In the genomic region with DNA sequence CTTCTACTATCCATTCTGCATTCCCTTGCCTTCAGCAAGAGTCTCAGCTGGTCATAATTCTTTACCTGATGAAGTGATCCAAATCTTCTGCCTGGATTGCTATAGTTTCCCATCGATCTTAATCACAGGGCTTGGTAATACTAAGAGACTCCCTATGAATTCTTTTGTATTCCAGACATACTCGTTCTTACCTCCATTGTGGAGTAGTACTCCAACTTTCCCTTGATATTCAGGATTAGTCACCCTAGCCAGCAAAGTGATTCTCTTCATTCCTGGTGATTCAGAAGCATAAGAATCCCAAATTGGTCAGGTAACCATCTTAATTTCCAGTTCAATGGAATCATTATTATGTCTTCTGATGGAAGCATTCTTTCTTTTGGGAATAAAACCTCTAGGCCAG, we compare ENCODE assay signal across 1 cellular context.
TF ChIP-seq lines count a peak whose summit lies in the region.

No MANE protein-coding gene starts in this region.

TF ChIP-seq in HepG2, 621 proteins besides CTCF, POLR2A, EP300 and RAD21 (continued from another document):
- TF ChIP-seq, protein P1, sequence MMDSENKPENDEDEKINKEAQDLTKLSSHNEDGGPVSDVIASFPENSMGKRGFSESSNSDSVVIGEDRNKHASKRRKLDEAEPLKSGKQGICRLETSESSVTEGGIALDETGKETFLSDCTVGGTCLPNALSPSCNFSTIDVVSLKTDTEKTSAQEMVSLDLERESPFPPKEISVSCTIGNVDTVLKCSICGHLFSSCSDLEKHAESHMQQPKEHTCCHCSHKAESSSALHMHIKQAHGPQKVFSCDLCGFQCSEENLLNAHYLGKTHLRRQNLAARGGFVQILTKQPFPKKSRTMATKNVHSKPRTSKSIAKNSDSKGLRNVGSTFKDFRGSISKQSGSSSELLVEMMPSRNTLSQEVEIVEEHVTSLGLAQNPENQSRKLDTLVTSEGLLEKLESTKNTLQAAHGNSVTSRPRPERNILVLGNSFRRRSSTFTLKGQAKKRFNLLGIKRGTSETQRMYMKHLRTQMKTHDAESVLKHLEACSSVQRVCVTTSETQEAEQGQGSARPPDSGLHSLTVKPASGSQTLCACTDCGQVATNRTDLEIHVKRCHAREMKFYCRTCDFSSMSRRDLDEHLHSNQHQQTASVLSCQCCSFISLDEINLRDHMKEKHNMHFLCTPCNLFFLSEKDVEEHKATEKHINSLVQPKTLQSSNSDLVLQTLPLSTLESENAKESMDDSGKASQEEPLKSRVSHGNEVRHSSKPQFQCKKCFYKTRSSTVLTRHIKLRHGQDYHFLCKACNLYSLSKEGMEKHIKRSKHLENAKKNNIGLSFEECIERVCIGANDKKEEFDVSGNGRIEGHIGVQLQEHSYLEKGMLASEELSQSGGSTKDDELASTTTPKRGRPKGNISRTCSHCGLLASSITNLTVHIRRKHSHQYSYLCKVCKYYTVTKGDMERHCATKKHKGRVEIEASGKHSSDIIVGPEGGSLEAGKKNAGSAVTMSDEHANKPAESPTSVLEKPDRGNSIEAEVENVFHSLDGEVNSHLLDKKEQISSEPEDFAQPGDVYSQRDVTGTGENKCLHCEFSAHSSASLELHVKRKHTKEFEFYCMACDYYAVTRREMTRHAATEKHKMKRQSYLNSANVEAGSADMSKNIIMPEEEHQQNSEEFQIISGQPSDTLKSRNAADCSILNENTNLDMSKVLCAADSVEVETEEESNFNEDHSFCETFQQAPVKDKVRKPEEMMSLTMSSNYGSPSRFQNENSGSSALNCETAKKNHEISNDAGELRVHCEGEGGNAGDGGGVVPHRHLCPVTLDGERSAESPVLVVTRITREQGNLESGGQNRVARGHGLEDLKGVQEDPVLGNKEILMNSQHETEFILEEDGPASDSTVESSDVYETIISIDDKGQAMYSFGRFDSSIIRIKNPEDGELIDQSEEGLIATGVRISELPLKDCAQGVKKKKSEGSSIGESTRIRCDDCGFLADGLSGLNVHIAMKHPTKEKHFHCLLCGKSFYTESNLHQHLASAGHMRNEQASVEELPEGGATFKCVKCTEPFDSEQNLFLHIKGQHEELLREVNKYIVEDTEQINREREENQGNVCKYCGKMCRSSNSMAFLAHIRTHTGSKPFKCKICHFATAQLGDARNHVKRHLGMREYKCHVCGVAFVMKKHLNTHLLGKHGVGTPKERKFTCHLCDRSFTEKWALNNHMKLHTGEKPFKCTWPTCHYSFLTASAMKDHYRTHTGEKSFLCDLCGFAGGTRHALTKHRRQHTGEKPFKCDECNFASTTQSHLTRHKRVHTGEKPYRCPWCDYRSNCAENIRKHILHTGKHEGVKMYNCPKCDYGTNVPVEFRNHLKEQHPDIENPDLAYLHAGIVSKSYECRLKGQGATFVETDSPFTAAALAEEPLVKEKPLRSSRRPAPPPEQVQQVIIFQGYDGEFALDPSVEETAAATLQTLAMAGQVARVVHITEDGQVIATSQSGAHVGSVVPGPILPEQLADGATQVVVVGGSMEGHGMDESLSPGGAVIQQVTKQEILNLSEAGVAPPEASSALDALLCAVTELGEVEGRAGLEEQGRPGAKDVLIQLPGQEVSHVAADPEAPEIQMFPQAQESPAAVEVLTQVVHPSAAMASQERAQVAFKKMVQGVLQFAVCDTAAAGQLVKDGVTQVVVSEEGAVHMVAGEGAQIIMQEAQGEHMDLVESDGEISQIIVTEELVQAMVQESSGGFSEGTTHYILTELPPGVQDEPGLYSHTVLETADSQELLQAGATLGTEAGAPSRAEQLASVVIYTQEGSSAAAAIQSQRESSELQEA (CRISPR knock-in tag; IDR thresholded peaks at IDR 0.05; ENCODE audit: not compliant biosample characterization): no peak
- TF ChIP-seq, protein P2, sequence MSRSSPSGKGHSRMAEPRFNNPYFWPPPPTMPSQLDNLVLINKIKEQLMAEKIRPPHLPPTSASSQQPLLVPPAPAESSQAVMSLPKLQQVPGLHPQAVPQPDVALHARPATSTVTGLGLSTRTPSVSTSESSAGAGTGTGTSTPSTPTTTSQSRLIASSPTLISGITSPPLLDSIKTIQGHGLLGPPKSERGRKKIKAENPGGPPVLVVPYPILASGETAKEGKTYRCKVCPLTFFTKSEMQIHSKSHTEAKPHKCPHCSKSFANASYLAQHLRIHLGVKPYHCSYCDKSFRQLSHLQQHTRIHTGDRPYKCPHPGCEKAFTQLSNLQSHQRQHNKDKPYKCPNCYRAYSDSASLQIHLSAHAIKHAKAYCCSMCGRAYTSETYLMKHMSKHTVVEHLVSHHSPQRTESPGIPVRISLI (CRISPR knock-in tag; IDR thresholded peaks at IDR 0.05; ENCODE audit: borderline replicate concordance): no peak
- no peak for TF ChIP-seq HDAC2 (CRISPR knock-in tag; IDR thresholded peaks at IDR 0.05)
- TF ChIP-seq, protein P3, sequence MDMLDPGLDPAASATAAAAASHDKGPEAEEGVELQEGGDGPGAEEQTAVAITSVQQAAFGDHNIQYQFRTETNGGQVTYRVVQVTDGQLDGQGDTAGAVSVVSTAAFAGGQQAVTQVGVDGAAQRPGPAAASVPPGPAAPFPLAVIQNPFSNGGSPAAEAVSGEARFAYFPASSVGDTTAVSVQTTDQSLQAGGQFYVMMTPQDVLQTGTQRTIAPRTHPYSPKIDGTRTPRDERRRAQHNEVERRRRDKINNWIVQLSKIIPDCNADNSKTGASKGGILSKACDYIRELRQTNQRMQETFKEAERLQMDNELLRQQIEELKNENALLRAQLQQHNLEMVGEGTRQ (IDR thresholded peaks at IDR 0.05; ENCODE audit: low read depth, low read length): no peak
- TF ChIP-seq, protein P3 (CRISPR knock-in tag; IDR thresholded peaks at IDR 0.05; ENCODE audit: borderline replicate concordance): no peak
- TF ChIP-seq, protein P4, sequence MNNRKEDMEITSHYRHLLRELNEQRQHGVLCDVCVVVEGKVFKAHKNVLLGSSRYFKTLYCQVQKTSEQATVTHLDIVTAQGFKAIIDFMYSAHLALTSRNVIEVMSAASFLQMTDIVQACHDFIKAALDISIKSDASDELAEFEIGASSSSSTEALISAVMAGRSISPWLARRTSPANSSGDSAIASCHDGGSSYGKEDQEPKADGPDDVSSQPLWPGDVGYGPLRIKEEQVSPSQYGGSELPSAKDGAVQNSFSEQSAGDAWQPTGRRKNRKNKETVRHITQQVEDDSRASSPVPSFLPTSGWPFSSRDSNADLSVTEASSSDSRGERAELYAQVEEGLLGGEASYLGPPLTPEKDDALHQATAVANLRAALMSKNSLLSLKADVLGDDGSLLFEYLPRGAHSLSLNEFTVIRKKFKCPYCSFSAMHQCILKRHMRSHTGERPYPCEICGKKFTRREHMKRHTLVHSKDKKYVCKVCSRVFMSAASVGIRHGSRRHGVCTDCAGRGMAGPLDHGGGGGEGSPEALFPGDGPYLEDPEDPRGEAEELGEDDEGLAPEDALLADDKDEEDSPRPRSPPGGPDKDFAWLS (CRISPR knock-in tag; IDR thresholded peaks at IDR 0.05; ENCODE audit: borderline replicate concordance): no peak
